Comparison of ENCODE assay signal across 29 cellular contexts in the genomic region with DNA sequence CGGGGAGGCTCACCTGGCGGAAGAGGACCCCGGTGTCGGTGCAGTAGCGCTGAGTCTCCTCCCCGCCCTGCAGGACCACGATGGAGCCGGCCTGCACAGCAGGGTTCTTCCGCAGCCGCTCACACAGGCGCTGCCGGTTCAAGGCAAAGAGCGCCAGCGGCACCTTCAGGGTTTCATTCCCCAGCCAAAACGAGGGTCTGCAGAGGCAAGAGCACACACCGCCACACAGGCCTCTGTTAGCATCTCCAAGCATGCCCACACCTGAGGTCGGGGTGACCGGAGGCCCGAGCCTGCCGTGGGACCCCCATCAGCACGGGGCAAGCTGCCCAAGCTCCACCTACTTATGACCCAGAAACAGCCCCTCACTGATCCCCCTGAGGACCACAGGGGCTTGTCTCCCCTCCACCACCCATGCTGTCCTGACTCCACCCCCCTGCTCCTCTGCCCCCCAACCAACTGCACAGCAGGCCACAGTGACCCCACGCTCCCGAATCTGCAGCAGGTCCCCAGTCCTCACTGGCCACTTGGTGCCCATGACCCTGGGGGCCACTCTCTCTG.
"Had no signal": no experiment of that assay in that cellular context is flagged by ENCODE, and none has a peak within 500 bp of the region (broad histone marks: within the 10 kb centered on the region; RNA-seq: fewer than 3 reads in every experiment).

No MANE protein-coding gene starts in this region.

- H3K4me2 ChIP-seq: smooth muscle cell had no signal

- DNase-seq: naive thymus-derived CD8-positive, alpha-beta T cell; nephron progenitor cell; nucleus accumbens; ovary; psoas muscle; right lobe of liver; spleen; stimulated activated CD4-positive, alpha-beta T cell treated with anti-CD3 and anti-CD28 coated beads, Interleukin-12 subunit alpha, Interleukin-12 subunit beta, amount 100 ng/mL, for 4 hours; stimulated activated CD4-positive, alpha-beta T cell treated with anti-CD3 and anti-CD28 coated beads, Interleukin-1b, Interleukin-23, amount 100 ng/mL, for 48 hours; stimulated activated CD4-positive, alpha-beta T cell treated with anti-CD3 and anti-CD28 coated beads, Interleukin-4, amount 100 ng/mL, for 1 hour; stimulated activated CD4-positive, alpha-beta T cell treated with anti-CD3 and anti-CD28 coated beads, Interleukin-4, amount 100 ng/mL, for 4 hours; stimulated activated CD8-positive, alpha-beta memory T cell treated with anti-CD3 and anti-CD28 coated beads, Interleukin-4, amount 100 ng/mL, for 48 hours; stimulated activated naive CD4-positive, alpha-beta T cell; stimulated activated naive CD8-positive, alpha-beta T cell treated with anti-CD3 and anti-CD28 coated beads, Interleukin-15, amount 100 ng/mL, for 72 hours; stimulated activated naive CD8-positive, alpha-beta T cell treated with anti-CD3 and anti-CD28 coated beads, Interleukin-15, Interleukin-2, amounts not matched to agents 100 U/mL and 50 U/mL, for 24 hours; substantia nigra; testis; tibial artery; transverse colon; upper lobe of right lung; uterus had no signal

- ATAC-seq: naive thymus-derived CD8-positive, alpha-beta T cell; natural killer cell treated with Interleukin-12 subunit alpha and Interleukin-12 subunit beta and Interleukin-15 and Interleukin-18, amount 100 ng/mL, for 72 hours; psoas muscle; right cardiac atrium; right lobe of liver; stimulated activated memory B cell treated with anti-CD40 and anti-IgM and Interleukin-4, amounts not matched to agents 10 μg/mL and 1 μg/mL and 100 μg/mL, for 72 hours; stimulated activated naive CD8-positive, alpha-beta T cell treated with anti-CD3 and anti-CD28 coated beads, Interleukin-15, amount 100 ng/mL, for 72 hours; stimulated activated naive CD8-positive, alpha-beta T cell treated with anti-CD3 and anti-CD28 coated beads, Interleukin-15, Interleukin-2, amounts not matched to agents 100 U/mL and 50 U/mL, for 24 hours; upper lobe of right lung had no signal

- H3K36me3 ChIP-seq: neutrophil, ovary, transverse colon, uterus had no signal

- H3K4me1 ChIP-seq: transverse colon, uterus had no signal

- H2AFZ ChIP-seq: parathyroid adenoma had no signal

- H3K27ac ChIP-seq: neutrophil, ovary, parathyroid adenoma, psoas muscle, right lobe of liver, skin epidermis, spleen, suprapubic skin, testis, tibial artery, transverse colon, upper lobe of right lung, uterus had no signal

- H3K9me3 ChIP-seq: neutrophil, ovary, psoas muscle, right lobe of liver, spleen, suprapubic skin, testis, tibial artery, transverse colon, upper lobe of right lung, uterus had no signal

- H3K4me3 ChIP-seq: ovary, psoas muscle, right lobe of liver, skin epidermis, smooth muscle cell, spleen, suprapubic skin, testis, tibial artery, transverse colon, upper lobe of right lung, uterus had no signal

- H3K27me3 ChIP-seq: neutrophil, ovary, right lobe of liver, spleen, suprapubic skin, testis, tibial artery, transverse colon, upper lobe of right lung, uterus had no signal
